Comparison of ENCODE assay signal across 22 cellular contexts in genomic region chr4:5923306-5923830, GRCh38. TPM values are rescaled to one million over a fixed set of nuclear protein-coding genes. Genes with fewer than 3 reads are reported as not detected.
A peak's percentile ranks its signal among the peaks of the same experiment; 100 is the strongest.
DNase-seq lines count a peak whose midpoint lies in the region; FAIRE-seq and TF ChIP-seq lines count a peak whose summit lies in the region.
"Had no signal": no experiment of that assay in that cellular context is flagged by ENCODE, and none has a peak within 500 bp of the region (broad histone marks: within the 10 kb centered on the region; RNA-seq: fewer than 3 reads in every experiment).

No MANE protein-coding gene starts in this region.

- H4K91ac ChIP-seq in trophoblast cell (ENCODE audit: low read depth, low read length) = no peak overlapping the region

- no peaks in the 10 kb centered on the region for H4K20me1 ChIP-seq in astrocyte (ENCODE audit: insufficient read depth, low read length)

- H3K4me3 ChIP-seq in astrocyte (ENCODE audit: insufficient read depth, low read depth, low read length) (no peak overlapping the region), trophoblast cell (ENCODE audit: low read depth, low read length) (no peak overlapping the region)
- H3K4me3 ChIP-seq: Peyer's patch had no signal

- no peak for FAIRE-seq in astrocyte (lab: Jason Lieb, UNC)
- FAIRE-seq: D721Med, HepG2 had no signal

- no peak overlapping the region for H3K18ac ChIP-seq in trophoblast cell (ENCODE audit: low read length)

- H3K9me3 ChIP-seq in astrocyte (ENCODE audit: insufficient read depth, low read depth, low read length) = no peaks in the 10 kb centered on the region
- H3K9me3 ChIP-seq in trophoblast cell (ENCODE audit: insufficient read depth, low read depth, low read length) = peaks cover 3% of the 10 kb centered on the region
- H3K9me3 ChIP-seq: Peyer's patch had no signal

- H3K36me3 Mint-ChIP-seq in astrocyte (ENCODE audit: low read depth, unreplicated experiment) = peaks cover 2% of the 10 kb centered on the region
- no peaks in the 10 kb centered on the region for H3K36me3 Mint-ChIP-seq in activated naive CD8-positive, alpha-beta T cell treated with anti-CD3 and anti-CD28 coated beads for 36 hours

- peaks cover 15% of the 10 kb centered on the region for H3K4me1 Mint-ChIP-seq in astrocyte (ENCODE audit: low read depth, unreplicated experiment)
- H3K4me1 Mint-ChIP-seq in activated naive CD8-positive, alpha-beta T cell treated with anti-CD3 and anti-CD28 coated beads for 36 hours = no peaks in the 10 kb centered on the region

- H4K12ac ChIP-seq in trophoblast cell (ENCODE audit: low read depth, low read length) = no peak overlapping the region

- no peak overlapping the region for H4K8ac ChIP-seq in trophoblast cell (ENCODE audit: low read depth, low read length)

- H2BK5ac ChIP-seq in trophoblast cell (ENCODE audit: low read depth, low read length, poor library complexity) = no peak overlapping the region

- no peak for TF ChIP-seq CTCF in astrocyte (IDR thresholded peaks at IDR 0.05; ENCODE audit: insufficient read depth, low read depth, low read length)

- H3K4me1 ChIP-seq in astrocyte (ENCODE audit: insufficient read depth, low read length) (no peaks in the 10 kb centered on the region), trophoblast cell (ENCODE audit: control insufficient read depth in 1 of 2, insufficient read depth in 2 of 2, low read length in 2 of 2) (peaks cover 0 to 3% of the 10 kb centered on the region in 2 experiments)
- H3K4me1 ChIP-seq: Peyer's patch had no signal

- H2BK12ac ChIP-seq in trophoblast cell (ENCODE audit: low read length) = no peak overlapping the region

- WGBS in trophoblast cell (ENCODE audit: extremely low coverage, insufficient coverage, insufficient read length) = no CpG with 5 or more reads among the region's 7 CpGs

- H3K36me3 ChIP-seq in astrocyte (ENCODE audit: insufficient read depth, low read length) (no peaks in the 10 kb centered on the region), trophoblast cell (ENCODE audit: control insufficient read depth in 1 of 2, insufficient read depth in 2 of 2, low read length in 2 of 2) (no peaks in the 10 kb centered on the region)
- H3K36me3 ChIP-seq: Peyer's patch had no signal

- in situ Hi-C loops in ACHN (cut with HindIII; ENCODE audit: low pct_ligation_motif_present, low pct_unique_long_range_greater_than_20kb, low sequenced_read_pairs) = no loop called here

- H3K79me1 ChIP-seq in trophoblast cell (ENCODE audit: low read length) = no peaks in the 10 kb centered on the region

- H3K4me2 ChIP-seq in astrocyte (ENCODE audit: low read length) (no peak overlapping the region), trophoblast cell (ENCODE audit: low read length) (no peak overlapping the region)

- H3K9me3 Mint-ChIP-seq in astrocyte (ENCODE audit: unreplicated experiment) = peaks cover 1% of the 10 kb centered on the region
- no peaks in the 10 kb centered on the region for H3K9me3 Mint-ChIP-seq in activated naive CD8-positive, alpha-beta T cell treated with anti-CD3 and anti-CD28 coated beads for 36 hours

- H3K27ac ChIP-seq in astrocyte (ENCODE audit: low read depth, low read length) = no peak overlapping the region
- H3K27ac ChIP-seq in trophoblast cell (ENCODE audit: low read depth, low read length) = no peak overlapping the region
- H3K27ac ChIP-seq: C4-2B, Peyer's patch had no signal

- H3K23ac ChIP-seq in trophoblast cell (ENCODE audit: low read length) = no peak overlapping the region

- H3K4ac ChIP-seq in trophoblast cell (ENCODE audit: low read depth, low read length) = no peak overlapping the region

- no peak overlapping the region for H2BK120ac ChIP-seq in trophoblast cell (ENCODE audit: insufficient read depth, low read length, poor library complexity)

- H3K14ac ChIP-seq in trophoblast cell (ENCODE audit: low read length) = no peak overlapping the region

- H3K79me2 ChIP-seq in astrocyte (ENCODE audit: insufficient read depth, low read length) (no peaks in the 10 kb centered on the region), trophoblast cell (ENCODE audit: control insufficient read depth, insufficient read depth, low read length, poor library complexity) (no peaks in the 10 kb centered on the region)

- H3K4me3 Mint-ChIP-seq in astrocyte (ENCODE audit: unreplicated experiment) = peak overlapping the region; percentile 46
- no peak overlapping the region for H3K4me3 Mint-ChIP-seq in activated naive CD8-positive, alpha-beta T cell treated with anti-CD3 and anti-CD28 coated beads for 36 hours

- no peak overlapping the region for H2AFZ ChIP-seq in astrocyte (ENCODE audit: low read depth, low read length)
- no peak overlapping the region for H2AFZ ChIP-seq in trophoblast cell (ENCODE audit: insufficient read depth, low read length, poor library complexity)

- peak; percentile 23 for DNase-seq in NCI-H82 (lab: John Stamatoyannopoulos, UW)
- no peak for DNase-seq in NCI-H82 treated with DMSO at 0.1 percent for 48 hours (lab: John Stamatoyannopoulos, UW; ENCODE audit: unreplicated experiment)
- no peak for DNase-seq in astrocyte (ENCODE audit: low read depth)
- peak; percentile 53 for DNase-seq in islet precursor cell
- DNase-seq in ACHN = no peak
- no peak for DNase-seq in iPS-NIHi7 (ENCODE audit: extremely low spot score)
- DNase-seq in activated naive CD8-positive, alpha-beta T cell treated with anti-CD3 and anti-CD28 coated beads for 36 hours = no peak
- DNase-seq in trophoblast cell = no peak
- DNase-seq: 8988T, DMS53, H7, KBM-7, MM.1S, NCI-H1048, NCI-H1417 treated with DMSO at 0.1 percent for 48 hours, NCI-H187, NCI-H774, Peyer's patch had no signal

- peaks cover 62% of the 10 kb centered on the region for H3K27me3 Mint-ChIP-seq in astrocyte (ENCODE audit: low read depth, unreplicated experiment)
- peaks cover 13% of the 10 kb centered on the region for H3K27me3 Mint-ChIP-seq in activated naive CD8-positive, alpha-beta T cell treated with anti-CD3 and anti-CD28 coated beads for 36 hours

- H3K9ac ChIP-seq in astrocyte (ENCODE audit: low read length) = no peak overlapping the region
- no peak overlapping the region for H3K9ac ChIP-seq in trophoblast cell (ENCODE audit: low read length)

- no peak overlapping the region for H3K27ac Mint-ChIP-seq in astrocyte (ENCODE audit: unreplicated experiment)
- H3K27ac Mint-ChIP-seq in activated naive CD8-positive, alpha-beta T cell treated with anti-CD3 and anti-CD28 coated beads for 36 hours = no peak overlapping the region

- peaks cover 8% of the 10 kb centered on the region for H3K27me3 ChIP-seq in astrocyte (ENCODE audit: insufficient read depth, low read length)
- no peaks in the 10 kb centered on the region for H3K27me3 ChIP-seq in trophoblast cell (ENCODE audit: insufficient read depth, low read length)
- H3K27me3 ChIP-seq: Peyer's patch had no signal

- no peak overlapping the region for H2AK5ac ChIP-seq in trophoblast cell (ENCODE audit: low read length)

RNA-seq across cellular contexts. Expression of gene CRMP1, which starts 30.5 kb away (rescaled TPM):
- total RNA-seq in astrocyte = 59.6 and 67.4 TPM in 2 replicates
- total RNA-seq in activated naive CD8-positive, alpha-beta T cell treated with anti-CD3 and anti-CD28 coated beads for 36 hours = not detected
- polyA plus RNA-seq in trophoblast cell (2013) = 2.8 and 3.0 TPM in 2 replicates
- total RNA-seq: HepG2, OCI-LY7 had no signal
- polyA plus RNA-seq: HepG2 had no signal

Comparison
In these comparisons a context has a peak if more than half of its experiments do, and no peak if none do; other contexts are left out.
1. DNase-seq: peak in NCI-H82 (single experiment) and islet precursor cell (single experiment); none in NCI-H82 treated with DMSO at 0.1 percent for 48 hours (single experiment), astrocyte (single experiment), ACHN (single experiment), iPS-NIHi7 (single experiment), activated naive CD8-positive, alpha-beta T cell treated with anti-CD3 and anti-CD28 coated beads for 36 hours (single experiment) and trophoblast cell (0 of 2).
2. RNA of gene CRMP1, which starts 30.5 kb away (total RNA-seq): 59.6 to 67.4 TPM in astrocyte; not detected in activated naive CD8-positive, alpha-beta T cell treated with anti-CD3 and anti-CD28 coated beads for 36 hours; every median in the first group is over 10 times any median in the second.